ENCODE assay signal across 7 cellular contexts in genomic region chr9:127612993-127613954, GRCh38. TPM values are rescaled to one million over a fixed set of nuclear protein-coding genes. Genes with fewer than 3 reads are reported as not detected.
DNase-seq lines count a peak whose midpoint lies in the region; TF ChIP-seq lines count a peak whose summit lies in the region.

No MANE protein-coding gene starts in this region.

- no peaks in the 10 kb centered on the region for H3K36me3 ChIP-seq in vagina

- peak overlapping the region; percentile 89 to 99 for H3K4me3 ChIP-seq in vagina

- peaks cover 7% of the 10 kb centered on the region for H3K27me3 Mint-ChIP-seq in activated naive CD4-positive, alpha-beta T cell treated with anti-CD3 and anti-CD28 coated beads, Interleukin-2, amount 50 U/mL, for 24 hours
- H3K27me3 Mint-ChIP-seq in glutamatergic neuron (ENCODE audit: unreplicated experiment), result peaks cover 12% of the 10 kb centered on the region

- intact Hi-C loops in vagina (cut with DNase I), result no loop called here

- H3K9me3 ChIP-seq in vagina, result no peaks in the 10 kb centered on the region

- TF ChIP-seq CTCF in glutamatergic neuron (IDR thresholded peaks at IDR 0.05; ENCODE audit: partially characterized antibody, unreplicated experiment), result no peak
- no peak for TF ChIP-seq CTCF in vagina (IDR thresholded peaks at IDR 0.05)

- H3K4me1 ChIP-seq in vagina, result peaks cover 26% of the 10 kb centered on the region

- DNase-seq in HCEC 1CT (peak; percentile 73), RPMI7951 (ENCODE audit: low read depth) (peak; percentile 79), glutamatergic neuron (peak; percentile 77), occipital lobe (lab: John Stamatoyannopoulos, UW) (peak; percentile 41), vagina (ENCODE audit: extremely low spot score in 2 of 2) (no peak), SIG-M5 treated with dmso at 0.1 percent for 504 hours (lab: John Stamatoyannopoulos, UW; ENCODE audit: unreplicated experiment) (no peak)

- H3K9me3 Mint-ChIP-seq in activated naive CD4-positive, alpha-beta T cell treated with anti-CD3 and anti-CD28 coated beads, Interleukin-2, amount 50 U/mL, for 24 hours, result no peaks in the 10 kb centered on the region
- peaks cover 6% of the 10 kb centered on the region for H3K9me3 Mint-ChIP-seq in glutamatergic neuron (ENCODE audit: unreplicated experiment)

- peaks cover 27% of the 10 kb centered on the region for H3K4me1 Mint-ChIP-seq in activated naive CD4-positive, alpha-beta T cell treated with anti-CD3 and anti-CD28 coated beads, Interleukin-2, amount 50 U/mL, for 24 hours
- H3K4me1 Mint-ChIP-seq in glutamatergic neuron (ENCODE audit: low read depth, unreplicated experiment), result peaks cover 20% of the 10 kb centered on the region

- peak overlapping the region; percentile 81 for H3K4me3 Mint-ChIP-seq in activated naive CD4-positive, alpha-beta T cell treated with anti-CD3 and anti-CD28 coated beads, Interleukin-2, amount 50 U/mL, for 24 hours
- peak overlapping the region; percentile 96 for H3K4me3 Mint-ChIP-seq in glutamatergic neuron (ENCODE audit: unreplicated experiment)

- TF ChIP-seq POLR2A in vagina (IDR thresholded peaks at IDR 0.05), result peak in 1 of 2 donors; percentile 9

- H3K27me3 ChIP-seq in vagina, result no peaks in the 10 kb centered on the region

- H3K27ac ChIP-seq in vagina, result peak overlapping the region; percentile 98

- no peaks in the 10 kb centered on the region for H3K36me3 Mint-ChIP-seq in activated naive CD4-positive, alpha-beta T cell treated with anti-CD3 and anti-CD28 coated beads, Interleukin-2, amount 50 U/mL, for 24 hours
- no peaks in the 10 kb centered on the region for H3K36me3 Mint-ChIP-seq in glutamatergic neuron (ENCODE audit: unreplicated experiment)

- peak overlapping the region; percentile 4 for H3K27ac Mint-ChIP-seq in activated naive CD4-positive, alpha-beta T cell treated with anti-CD3 and anti-CD28 coated beads, Interleukin-2, amount 50 U/mL, for 24 hours
- H3K27ac Mint-ChIP-seq in glutamatergic neuron (ENCODE audit: unreplicated experiment), result peak overlapping the region; percentile 93

RNA-seq across cellular contexts. Expression of gene STXBP1, which starts 1.2 kb away (rescaled TPM):
- 10.3 and 12.4 TPM in 2 replicates for total RNA-seq in RPMI7951 (2014; rRNA removed; shearing (Covaris generic))
- total RNA-seq in glutamatergic neuron (ENCODE audit: unreplicated experiment) (402 TPM), occipital lobe (78.5 TPM), vagina (56.2 TPM)

Comparison
In these comparisons a context has a peak if more than half of its experiments do, and no peak if none do; other contexts are left out.
1. DNase-seq: peak in HCEC 1CT (single experiment), RPMI7951 (single experiment), glutamatergic neuron (single experiment) and occipital lobe (single experiment); none in vagina (0 of 2) and SIG-M5 treated with dmso at 0.1 percent for 504 hours (single experiment).